Comparison of ENCODE assay signal across 8 cellular contexts in the genomic region with DNA sequence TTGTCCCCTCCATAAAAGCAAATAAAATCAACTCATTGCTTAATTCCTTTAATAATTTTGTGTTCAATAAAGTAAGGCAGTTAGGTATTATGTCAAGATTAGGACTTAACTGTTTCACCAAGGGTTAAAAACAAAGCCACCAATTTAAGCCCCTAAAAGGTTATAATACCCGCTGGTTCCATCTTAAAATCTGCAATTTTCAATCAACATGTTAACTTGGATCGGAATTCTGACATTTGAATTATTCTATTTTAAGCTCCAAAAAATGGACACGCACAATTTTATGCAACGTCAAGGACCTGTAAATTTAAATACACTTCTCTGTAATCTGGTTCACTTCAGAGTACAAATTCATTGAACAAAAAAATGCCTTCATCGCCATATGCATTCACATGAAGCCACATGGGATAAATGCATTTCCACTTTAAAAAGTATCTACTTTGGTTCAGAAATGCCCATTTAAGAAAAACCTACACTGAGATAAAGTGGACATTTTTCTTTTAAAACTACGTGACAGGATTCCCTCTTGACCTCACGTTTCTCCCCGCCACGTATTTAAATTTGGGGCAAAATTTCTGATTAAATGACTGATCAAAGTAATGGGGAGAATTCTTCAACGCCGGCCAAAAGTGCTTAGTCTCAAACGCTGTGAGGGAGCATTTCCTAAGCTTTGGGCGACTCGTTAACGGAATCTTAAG. TPM values are rescaled to one million over a fixed set of nuclear protein-coding genes. Genes with fewer than 3 reads are reported as not detected.
DNase-seq lines count a peak whose midpoint lies in the region; ATAC-seq and TF ChIP-seq lines count a peak whose summit lies in the region.

No MANE protein-coding gene starts in this region.

- no peak for DNase-seq in stimulated activated naive CD8-positive, alpha-beta T cell treated with anti-CD3 and anti-CD28 coated beads, Interleukin-15, Interleukin-2, amounts not matched to agents 100 U/mL and 50 U/mL, for 24 hours
- DNase-seq in DMS153 treated with DMSO at 0.1 percent for 48 hours (lab: John Stamatoyannopoulos, UW; ENCODE audit: unreplicated experiment): no peak

- H3K27ac Mint-ChIP-seq in stimulated activated naive CD8-positive, alpha-beta T cell treated with anti-CD3 and anti-CD28 coated beads, Interleukin-15, Interleukin-2, amounts not matched to agents 100 ng/mL and 50 ng/mL, for 24 hours: peak overlapping the region; percentile 99

- H3K27me3 ChIP-seq in gastroesophageal sphincter (no peaks in the 10 kb centered on the region), skeletal muscle satellite cell (ENCODE audit: control insufficient read depth, insufficient read depth, low read length) (no peaks in the 10 kb centered on the region)

- H3K4me1 ChIP-seq in gastroesophageal sphincter: peaks cover 10 to 48% (median 13%) of the 10 kb centered on the region in 3 donors
- H3K4me1 ChIP-seq in skeletal muscle satellite cell (ENCODE audit: control insufficient read depth, insufficient read depth, low read length): peaks cover 16% of the 10 kb centered on the region

- H3K36me3 ChIP-seq in gastroesophageal sphincter (no peaks in the 10 kb centered on the region), skeletal muscle satellite cell (ENCODE audit: insufficient read depth, low read length) (no peaks in the 10 kb centered on the region)

- no peaks in the 10 kb centered on the region for H3K9me3 Mint-ChIP-seq in stimulated activated naive CD8-positive, alpha-beta T cell treated with anti-CD3 and anti-CD28 coated beads, Interleukin-15, Interleukin-2, amounts not matched to agents 100 ng/mL and 50 ng/mL, for 24 hours

- H3K4me3 ChIP-seq in WI38 (ENCODE audit: low read depth, low read length): peak overlapping the region; percentile 96
- H3K4me3 ChIP-seq in gastroesophageal sphincter: peak overlapping the region; percentile 80 to 82
- peak overlapping the region; percentile 85 for H3K4me3 ChIP-seq in skeletal muscle satellite cell (ENCODE audit: low read length)

- H3K4me2 ChIP-seq in skeletal muscle satellite cell (ENCODE audit: low read length): peak overlapping the region; percentile 79

- peak overlapping the region; percentile 98 for H3K4me3 Mint-ChIP-seq in stimulated activated naive CD8-positive, alpha-beta T cell treated with anti-CD3 and anti-CD28 coated beads, Interleukin-15, Interleukin-2, amounts not matched to agents 100 ng/mL and 50 ng/mL, for 24 hours

- peak overlapping the region; percentile 89 to 95 (median 93) for H3K27ac ChIP-seq in gastroesophageal sphincter

- peaks cover 12% of the 10 kb centered on the region for H3K36me3 Mint-ChIP-seq in stimulated activated naive CD8-positive, alpha-beta T cell treated with anti-CD3 and anti-CD28 coated beads, Interleukin-15, Interleukin-2, amounts not matched to agents 100 ng/mL and 50 ng/mL, for 24 hours (ENCODE audit: low read depth)

- H3K4me1 Mint-ChIP-seq in stimulated activated naive CD8-positive, alpha-beta T cell treated with anti-CD3 and anti-CD28 coated beads, Interleukin-15, Interleukin-2, amounts not matched to agents 100 ng/mL and 50 ng/mL, for 24 hours (ENCODE audit: low read depth): peaks cover 39% of the 10 kb centered on the region

- TF ChIP-seq CTCF in WI38 (IDR thresholded peaks at IDR 0.05; ENCODE audit: low read depth, low read length) (no peak), gastroesophageal sphincter (IDR thresholded peaks at IDR 0.05) (no peak)

- no peak for ATAC-seq in stimulated activated naive CD8-positive, alpha-beta T cell treated with anti-CD3 and anti-CD28 coated beads, Interleukin-15, Interleukin-2, amounts not matched to agents 100 U/mL and 50 U/mL, for 24 hours
- ATAC-seq in gastroesophageal sphincter (no peak), GM19455 (IDR thresholded peaks at IDR 0.05; ENCODE audit: unreplicated experiment) (no peak), GM18861 (IDR thresholded peaks at IDR 0.05; ENCODE audit: unreplicated experiment) (no peak)

- H3K27me3 Mint-ChIP-seq in stimulated activated naive CD8-positive, alpha-beta T cell treated with anti-CD3 and anti-CD28 coated beads, Interleukin-15, Interleukin-2, amounts not matched to agents 100 ng/mL and 50 ng/mL, for 24 hours: no peaks in the 10 kb centered on the region

- H3K9me3 ChIP-seq in gastroesophageal sphincter (no peaks in the 10 kb centered on the region), skeletal muscle satellite cell (replicated peaks; ENCODE audit: low read length) (no peaks in the 10 kb centered on the region)

- no peak for TF ChIP-seq EP300 in gastroesophageal sphincter (IDR thresholded peaks at IDR 0.05)

- no peak for TF ChIP-seq POLR2A in gastroesophageal sphincter (IDR thresholded peaks at IDR 0.05)

- H3K9ac ChIP-seq in skeletal muscle satellite cell (ENCODE audit: low read depth, low read length): peak overlapping the region; percentile 94

- WGBS in gastroesophageal sphincter (ENCODE audit: low coverage in 1 of 2), 2 donors: 1 to 2% methylated on average over 9 to 15 of the region's 15 CpGs

RNA-seq across cellular contexts. Expression of a gene that starts 0.7 kb away (rescaled TPM):
- total RNA-seq in gastroesophageal sphincter: 10 to 100 TPM in 1 of 4 donors, 1 to 10 TPM in 3; 5.5 to 10.3 (median 6.0) TPM
- 6.8 and 7.9 TPM in 2 replicates for total RNA-seq in skeletal muscle satellite cell (2012; rRNA removed)

RNA-seq across cellular contexts. Expression of a gene that starts 0.9 kb away (rescaled TPM):
- 10 to 100 TPM; 19.8 to 42.8 (median 38.2) TPM for total RNA-seq in gastroesophageal sphincter
- 41.7 and 55.5 TPM in 2 replicates for total RNA-seq in skeletal muscle satellite cell (2012; rRNA removed)
